In genomic region chr4:88575222-88575621, GRCh38 we compare ENCODE assay signal across 21 cellular contexts. TPM values are rescaled to one million over a fixed set of nuclear protein-coding genes. Genes with fewer than 3 reads are reported as not detected.
A peak's percentile ranks its signal among the peaks of the same experiment; 100 is the strongest.
DNase-seq lines count a peak whose midpoint lies in the region; ATAC-seq and TF ChIP-seq lines count a peak whose summit lies in the region.
"Had no signal": no experiment of that assay in that cellular context is flagged by ENCODE, and none has a peak within 500 bp of the region (broad histone marks: within the 10 kb centered on the region; RNA-seq: fewer than 3 reads in every experiment).

No MANE protein-coding gene starts in this region.

- WGBS in heart right ventricle, 2 donors, result 36 to 41% methylated on average over 1 of the region's 1 CpG
- WGBS in psoas muscle, 3 donors, result 18 to 24% (median 19%) methylated on average over 1 of the region's 1 CpG
- WGBS in stomach, 5 donors, result 57 to 83% (median 73%) methylated on average over 1 of the region's 1 CpG

- no peak for TF ChIP-seq POLR2A in stomach (IDR thresholded peaks at IDR 0.05)

- H3K4me1 ChIP-seq in heart right ventricle (peaks cover 0 to 23% (median 10%) of the 10 kb centered on the region in 9 donors), right atrium auricular region (peaks cover 0 to 17% of the 10 kb centered on the region in 2 donors), psoas muscle (peaks cover 12% of the 10 kb centered on the region), stomach (no peaks in the 10 kb centered on the region)
- H3K4me1 ChIP-seq: A549 had no signal

- peak overlapping the region in 4 of 10 donors; percentile 17 to 43 (median 30) for H3K27ac ChIP-seq in heart right ventricle
- H3K27ac ChIP-seq in right atrium auricular region, result peak overlapping the region in 1 of 2 donors; percentile 49
- peak overlapping the region; percentile 66 for H3K27ac ChIP-seq in psoas muscle
- no peak overlapping the region for H3K27ac ChIP-seq in stomach
- H3K27ac ChIP-seq: A549, KMS-11 had no signal

- no peaks in the 10 kb centered on the region for H3K9me3 ChIP-seq in heart right ventricle
- H3K9me3 ChIP-seq in right atrium auricular region, result no peaks in the 10 kb centered on the region
- H3K9me3 ChIP-seq in psoas muscle, result no peaks in the 10 kb centered on the region
- H3K9me3 ChIP-seq in stomach, result no peaks in the 10 kb centered on the region
- H3K9me3 ChIP-seq: A549, SK-N-SH had no signal

- no peak for DNase-seq in heart right ventricle
- no peak for DNase-seq in right atrium auricular region (ENCODE audit: low spot score)
- no peak for DNase-seq in left ventricle myocardium superior
- DNase-seq in psoas muscle, result no peak
- DNase-seq in stomach, result no peak
- DNase-seq in retina, result no peak
- no peak for DNase-seq in GM10266 (ENCODE audit: extremely low spot score)
- DNase-seq: DND-41, HCEC 1CT, MV-4-11, NCI-H1105 treated with DMSO at 0.1 percent for 48 hours, NCI-H1694, NCI-H2081, NCI-H446, NCI-H526, SHP77 treated with DMSO at 0.1 percent for 48 hours, SK-N-SH had no signal

- no peak for TF ChIP-seq CTCF in heart right ventricle (IDR thresholded peaks at IDR 0.05)
- no peak for TF ChIP-seq CTCF in right atrium auricular region (IDR thresholded peaks at IDR 0.05)
- no peak for TF ChIP-seq CTCF in psoas muscle (IDR thresholded peaks at IDR 0.05)
- TF ChIP-seq CTCF in stomach (IDR thresholded peaks at IDR 0.05), result no peak
- TF ChIP-seq CTCF in GM10266 (IDR thresholded peaks at IDR 0.05; ENCODE audit: control insufficient read depth, insufficient read depth, low read depth, missing control alignments), result no peak

- H3K4me3 ChIP-seq in heart right ventricle (no peak overlapping the region), right atrium auricular region (no peak overlapping the region), psoas muscle (peak overlapping the region; percentile 12), stomach (no peak overlapping the region)
- H3K4me3 ChIP-seq: A549, GM23338 had no signal

- ATAC-seq in heart right ventricle (peak in 6 of 8 donors; percentile 56 to 92 (median 76)), left ventricle myocardium superior (peak; percentile 83), psoas muscle (peak; percentile 94 to 100 (median 97)), HG02798 (IDR thresholded peaks at IDR 0.05; ENCODE audit: poor library complexity, unreplicated experiment) (no peak)
- ATAC-seq: A549, GM23338 had no signal

- H3K36me3 ChIP-seq in heart right ventricle (no peaks in the 10 kb centered on the region), right atrium auricular region (no peaks in the 10 kb centered on the region), psoas muscle (ENCODE audit: insufficient read depth in 1 of 2, low read depth in 1 of 2) (no peaks in the 10 kb centered on the region), stomach (no peaks in the 10 kb centered on the region)

- H3K27me3 ChIP-seq in heart right ventricle (no peaks in the 10 kb centered on the region), right atrium auricular region (no peaks in the 10 kb centered on the region), psoas muscle (ENCODE audit: insufficient read depth in 3 of 3, low read length in 2 of 3) (no peaks in the 10 kb centered on the region), stomach (no peaks in the 10 kb centered on the region)

- intact Hi-C loops in heart right ventricle (cut with DNase I) (no loop called here), left ventricle myocardium superior (cut with micrococcal nuclease) (no loop called here), psoas muscle (cut with DNase I) (no loop called here), stomach (cut with DNase I; ENCODE audit: low total_unique reads) (no loop called here)

- TF ChIP-seq EP300 in stomach (IDR thresholded peaks at IDR 0.05), result no peak

RNA-seq across cellular contexts. Expression of gene HERC3, which starts 17.1 kb away (rescaled TPM):
- total RNA-seq in heart right ventricle (10 to 100 TPM; 40.6 to 62.6 (median 47.2) TPM), right atrium auricular region (10 to 100 TPM; 27.4 to 36.2 TPM), left ventricle myocardium superior (61.9 TPM), psoas muscle (10 to 100 TPM; 17.7 to 35.8 (median 25.2) TPM), stomach (10 to 100 TPM; 25.9 to 58.0 (median 47.8) TPM)
- polyA plus RNA-seq in heart right ventricle (10 to 100 TPM in 1 of 2 donors, 1 to 10 TPM in 1; 8.5 to 13.2 TPM), psoas muscle (10 to 100 TPM in 1 of 3 donors, 1 to 10 TPM in 2; 9.5 to 20.4 (median 9.6) TPM), stomach (1 to 10 TPM; 4.4 to 7.5 (median 5.5) TPM)

RNA-seq across cellular contexts. Expression of gene PYURF, which starts 51.6 kb away (rescaled TPM):
- 10 to 100 TPM; 44.6 to 61.6 (median 47.5) TPM for total RNA-seq in heart right ventricle
- 10 to 100 TPM; 56.9 to 99.3 TPM for polyA plus RNA-seq in heart right ventricle
- 10 to 100 TPM; 51.8 to 66.4 TPM for total RNA-seq in right atrium auricular region
- total RNA-seq in left ventricle myocardium superior, result 55.0 TPM
- 10 to 100 TPM; 51.8 to 82.8 (median 58.3) TPM for total RNA-seq in psoas muscle
- 100 to 1,000 TPM in 1 of 3 donors, 10 to 100 TPM in 2; 56.1 to 106 (median 99.7) TPM for polyA plus RNA-seq in psoas muscle
- total RNA-seq in stomach, result 100 to 1,000 TPM in 2 of 5 donors, 10 to 100 TPM in 3; 11.7 to 296 (median 97.1) TPM
- 100 to 1,000 TPM in 1 of 3 donors, 10 to 100 TPM in 2; 75.9 to 112 (median 91.8) TPM for polyA plus RNA-seq in stomach
